8 cellular contexts compared by ENCODE assay signal in genomic region chr16:3182608-3183444, GRCh38. TPM values are rescaled to one million over a fixed set of nuclear protein-coding genes. Genes with fewer than 3 reads are reported as not detected.
DNase-seq lines count a peak whose midpoint lies in the region; ATAC-seq and TF ChIP-seq lines count a peak whose summit lies in the region.

No MANE protein-coding gene starts in this region.

- no peaks in the 10 kb centered on the region for H4K20me1 ChIP-seq in fibroblast of lung (ENCODE audit: control insufficient read depth, extremely low read depth, insufficient read depth, low read length)

- H3K9me3 Mint-ChIP-seq in osteocyte (ENCODE audit: unreplicated experiment), result no peaks in the 10 kb centered on the region

- peak overlapping the region; percentile 76 for H3K4me3 ChIP-seq in HUES64 (ENCODE audit: low read length)
- H3K4me3 ChIP-seq in fibroblast of lung (replicated peaks in 1 of 4; ENCODE audit: control extremely low read depth in 1 of 4, insufficient read depth in 1 of 4, low read depth in 3 of 4, low read length in 4 of 4), result peak overlapping the region; percentile 41 to 61 (median 57)

- H3K9ac ChIP-seq in HUES64 (ENCODE audit: low read depth, low read length), result peak overlapping the region; percentile 4; the same call in 1 of the 2 replicates
- peak overlapping the region; percentile 20 for H3K9ac ChIP-seq in fibroblast of lung (ENCODE audit: insufficient read depth, low read length)

- H3K27me3 Mint-ChIP-seq in osteocyte (ENCODE audit: unreplicated experiment), result peaks cover 49% of the 10 kb centered on the region

- H3K36me3 Mint-ChIP-seq in osteocyte (ENCODE audit: unreplicated experiment), result no peaks in the 10 kb centered on the region

- peak; percentile 46 for DNase-seq in COLO668 (lab: John Stamatoyannopoulos, UW; ENCODE audit: unreplicated experiment)
- peak; percentile 91 for DNase-seq in activated CD8-positive, alpha-beta memory T cell treated with anti-CD3 and anti-CD28 coated beads for 24 hours
- DNase-seq in fibroblast of lung (ENCODE audit: low read depth in 2 of 2), result peak; percentile 44 to 51
- no peak for DNase-seq in osteocyte (ENCODE audit: extremely low spot score, unreplicated experiment)

- no peaks in the 10 kb centered on the region for H3K79me2 ChIP-seq in fibroblast of lung (ENCODE audit: control insufficient read depth, insufficient read depth, low read length)

- H3K4me2 ChIP-seq in fibroblast of lung (ENCODE audit: extremely low read depth, insufficient read depth, low read length), result peak overlapping the region; percentile 82

- no peak overlapping the region for H3K27ac Mint-ChIP-seq in osteocyte (ENCODE audit: unreplicated experiment)

- H3K4me1 Mint-ChIP-seq in osteocyte (ENCODE audit: unreplicated experiment), result peaks cover 25% of the 10 kb centered on the region

- H3K36me3 ChIP-seq in HUES64 (ENCODE audit: insufficient read depth, low read length) (no peaks in the 10 kb centered on the region), fibroblast of lung (ENCODE audit: control insufficient read depth, insufficient read depth, low read length) (no peaks in the 10 kb centered on the region)

- H3K4me1 ChIP-seq in HUES64 (ENCODE audit: insufficient read depth, low read length) (no peaks in the 10 kb centered on the region), fibroblast of lung (ENCODE audit: control insufficient read depth, extremely low read depth, insufficient read depth, low read length) (peaks cover 6% of the 10 kb centered on the region)

- peak overlapping the region; percentile 57 for H2AFZ ChIP-seq in fibroblast of lung (ENCODE audit: low read length)

- ATAC-seq in GM21515 (IDR thresholded peaks at IDR 0.05; ENCODE audit: unreplicated experiment) (no peak), HG03280 (IDR thresholded peaks at IDR 0.05; ENCODE audit: unreplicated experiment) (no peak), GM19463 (IDR thresholded peaks at IDR 0.05; ENCODE audit: unreplicated experiment) (no peak)

- WGBS in HUES64, result under 1% methylated on average over 72 of the region's 72 CpGs

- H3K9me3 ChIP-seq in HUES64 (ENCODE audit: insufficient read depth, low read depth, low read length), result no peaks in the 10 kb centered on the region
- no peaks in the 10 kb centered on the region for H3K9me3 ChIP-seq in fibroblast of lung (ENCODE audit: control insufficient read depth, insufficient read depth, low read depth, low read length)

- TF ChIP-seq CTCF in fibroblast of lung (conservative IDR thresholded peaks at IDR 0.05 in 1 of 2, IDR thresholded peaks at IDR 0.05 in 1 of 2; ENCODE audit: low read depth in 1 of 2, low read length in 2 of 2), result peak in 1 of 2 donors; percentile 41
- peak; percentile 24 for TF ChIP-seq CTCF in osteocyte (IDR thresholded peaks at IDR 0.05)

- H3K27me3 ChIP-seq in HUES64 (ENCODE audit: insufficient read depth, low read length) (peaks cover 55% of the 10 kb centered on the region), fibroblast of lung (ENCODE audit: control insufficient read depth, insufficient read depth, low read length) (peaks cover 5% of the 10 kb centered on the region)

- H3K4me3 Mint-ChIP-seq in osteocyte (ENCODE audit: unreplicated experiment), result peak overlapping the region; percentile 80

- H3K27ac ChIP-seq in HUES64 (ENCODE audit: low read depth, low read length), result no peak overlapping the region
- no peak overlapping the region for H3K27ac ChIP-seq in fibroblast of lung (ENCODE audit: insufficient read depth, low read length)

RNA-seq across cellular contexts. Expression of gene OR1F1, which starts 5.2 kb away (rescaled TPM):
- not detected for polyA plus RNA-seq in HUES64 (2013, experiment 1 of 2)
- polyA plus RNA-seq in HUES64 (2013, experiment 2 of 2), result not detected
- not detected in 2 replicates for total RNA-seq in fibroblast of lung
- polyA plus RNA-seq in fibroblast of lung, result 0.07 and 0.23 TPM in 2 replicates
- polyA plus RNA-seq in fibroblast of lung (2012), result not detected in 2 replicates
- 4.1 TPM in 1 of 2 replicates, not detected in the other for polyA minus RNA-seq in fibroblast of lung (ENCODE audit: low replicate concordance)
- not detected in 2 replicates for total RNA-seq in osteocyte

RNA-seq across cellular contexts. Expression of gene ZNF213, which starts 48.0 kb away (rescaled TPM):
- polyA plus RNA-seq in HUES64 (2013, experiment 1 of 2), result 5.7 TPM
- polyA plus RNA-seq in HUES64 (2013, experiment 2 of 2), result 7.3 TPM
- total RNA-seq in fibroblast of lung (5.9 and 8.8 TPM in 2 replicates), osteocyte (13.4 and 14.3 TPM in 2 replicates)
- 0.43 and 0.52 TPM in 2 replicates for polyA plus RNA-seq in fibroblast of lung
- polyA plus RNA-seq in fibroblast of lung (2012), result 4.4 and 6.5 TPM in 2 replicates
- 5.7 and 7.7 TPM in 2 replicates for polyA minus RNA-seq in fibroblast of lung (ENCODE audit: low replicate concordance)

RNA-seq across cellular contexts. Expression of gene ZNF200, which starts 52.1 kb away (rescaled TPM):
- polyA plus RNA-seq in HUES64 (2013, experiment 1 of 2), result 10.6 TPM
- 9.1 TPM for polyA plus RNA-seq in HUES64 (2013, experiment 2 of 2)
- total RNA-seq in fibroblast of lung (8.0 and 8.1 TPM in 2 replicates), osteocyte (9.0 and 9.1 TPM in 2 replicates)
- polyA plus RNA-seq in fibroblast of lung, result 5.1 and 5.9 TPM in 2 replicates
- 4.4 and 4.5 TPM in 2 replicates for polyA plus RNA-seq in fibroblast of lung (2012)
- 3.7 and 5.4 TPM in 2 replicates for polyA minus RNA-seq in fibroblast of lung (ENCODE audit: low replicate concordance)
